Comparison of ENCODE assay signal across 26 cellular contexts in the genomic region with DNA sequence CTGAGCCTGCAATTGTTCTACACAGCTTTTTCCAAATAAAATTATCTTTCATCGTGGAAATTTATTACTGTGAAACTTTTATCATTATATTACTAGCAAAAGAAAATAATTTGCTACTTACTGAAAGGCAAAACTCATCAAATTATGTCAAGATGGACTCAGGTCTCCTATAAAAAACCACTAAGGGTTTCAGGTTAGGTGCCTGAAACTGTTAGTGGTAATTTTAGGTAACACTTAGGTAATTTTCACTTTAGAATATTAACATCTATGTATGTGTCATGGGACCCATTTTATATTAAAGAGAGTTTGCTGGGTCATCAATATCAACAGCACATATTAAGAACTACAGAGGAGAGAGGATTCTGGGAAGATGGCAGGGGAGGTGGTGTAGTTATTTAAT.
"Had no signal": no experiment of that assay in that cellular context is flagged by ENCODE, and none has a peak within 500 bp of the region (broad histone marks: within the 10 kb centered on the region; RNA-seq: fewer than 3 reads in every experiment).

No MANE protein-coding gene starts in this region.

- H3K27ac ChIP-seq: coronary artery, dorsolateral prefrontal cortex, epithelial cell of prostate, esophagus muscularis mucosa, esophagus squamous epithelium, foreskin keratinocyte, gastrocnemius medialis, gastroesophageal sphincter, heart left ventricle, heart right ventricle, hepatocyte had no signal

- H3K79me2 ChIP-seq: hepatocyte had no signal

- H3K4me3 ChIP-seq: coronary artery, dorsolateral prefrontal cortex, esophagus muscularis mucosa, esophagus squamous epithelium, gastrocnemius medialis, gastroesophageal sphincter, heart left ventricle, heart right ventricle, hepatocyte had no signal

- ATAC-seq: effector memory CD8-positive, alpha-beta T cell; esophagus mucosa; foreskin keratinocyte; gastrocnemius medialis; gastroesophageal sphincter; heart left ventricle; heart right ventricle had no signal

- DNase-seq: cortex of kidney; dermis blood vessel endothelial cell; dorsolateral prefrontal cortex; effector CD4-positive, alpha-beta T cell; effector CD8-positive, alpha-beta T cell; effector memory CD4-positive, alpha-beta T cell; effector memory CD8-positive, alpha-beta T cell; endodermal cell; erythroblast; esophagus squamous epithelium; foreskin fibroblast; foreskin keratinocyte; foreskin melanocyte; gastrocnemius medialis; glutamatergic neuron; head of caudate nucleus; heart left ventricle; heart right ventricle; hippocampal formation had no signal

- H3K4me1 ChIP-seq: esophagus muscularis mucosa, esophagus squamous epithelium, foreskin keratinocyte, gastrocnemius medialis, gastroesophageal sphincter, heart left ventricle, heart right ventricle had no signal

- H3K27ac Mint-ChIP-seq: dendritic cell treated with granulocyte-macrophage colony-stimulating factor and Interleukin-4, amounts not matched to agents 40 ng/mL and 50 ng/mL, for 4 days; effector memory CD8-positive, alpha-beta T cell; endodermal cell had no signal

- H3K27me3 Mint-ChIP-seq: dendritic cell treated with granulocyte-macrophage colony-stimulating factor and Interleukin-4, amounts not matched to agents 40 ng/mL and 50 ng/mL, for 4 days; effector memory CD8-positive, alpha-beta T cell had no signal

- H2AFZ ChIP-seq: hepatocyte had no signal

- H3K9me3 ChIP-seq: esophagus squamous epithelium, gastrocnemius medialis, gastroesophageal sphincter had no signal

- H3K27me3 ChIP-seq: dorsolateral prefrontal cortex, esophagus muscularis mucosa, esophagus squamous epithelium, foreskin keratinocyte, gastrocnemius medialis, gastroesophageal sphincter, heart left ventricle, heart right ventricle, hepatocyte had no signal

- H3K4me1 Mint-ChIP-seq: endodermal cell had no signal

- H3K4me2 ChIP-seq: hepatocyte had no signal

- H3K4me3 Mint-ChIP-seq: dendritic cell treated with granulocyte-macrophage colony-stimulating factor and Interleukin-4, amounts not matched to agents 40 ng/mL and 50 ng/mL, for 4 days; effector memory CD8-positive, alpha-beta T cell; endodermal cell had no signal

- H3K36me3 ChIP-seq: esophagus muscularis mucosa, esophagus squamous epithelium, gastrocnemius medialis, gastroesophageal sphincter, heart left ventricle, heart right ventricle had no signal
